Comparison of ENCODE assay signal across 13 cellular contexts in the genomic region with DNA sequence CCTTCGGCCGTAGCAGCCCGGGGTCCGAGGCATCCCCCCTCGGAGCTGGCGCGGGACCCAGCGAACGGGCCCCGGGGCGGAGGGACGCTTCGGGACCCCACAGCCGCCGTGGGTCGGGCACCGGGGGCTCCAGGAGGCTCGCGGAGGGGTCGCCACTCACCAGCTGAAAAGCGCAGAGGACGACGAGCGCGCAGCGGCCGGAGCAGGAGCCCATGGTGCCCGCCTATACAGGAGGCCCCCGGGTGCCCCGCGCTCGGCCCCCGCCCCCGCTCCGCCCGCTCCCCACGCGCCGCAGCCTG. TPM values are rescaled to one million over a fixed set of nuclear protein-coding genes. Genes with fewer than 3 reads are reported as not detected.
DNase-seq lines count a peak whose midpoint lies in the region; ATAC-seq and TF ChIP-seq lines count a peak whose summit lies in the region.
"Had no signal": no experiment of that assay in that cellular context is flagged by ENCODE, and none has a peak within 500 bp of the region (broad histone marks: within the 10 kb centered on the region; RNA-seq: fewer than 3 reads in every experiment).

Gene NKAIN4 (minus strand): TSS at position 227 of the 299 bp plus-strand sequence. CDS start 13 bp downstream, at position 214.

- H3F3A ChIP-seq in SK-N-SH (replicated peaks; ENCODE audit: insufficient read depth) = no peaks in the 10 kb centered on the region

- no peak within 1 kb of the TSS for H3K4me2 ChIP-seq in SK-N-SH

- CTCF ChIA-PET in SK-N-SH (lab: Yijun Ruan, JAX) = interaction anchor here (0.6 to 5.8 kb wide), 8 partner anchors 9 to 281 kb away, joined by 3 to 74 read pairs (median 4); partner anchors contain the start of gene BIRC7

- peaks cover 39% of the 10 kb centered on the region for H3K27me3 Mint-ChIP-seq in mesothelial cell of epicardium (ENCODE audit: low read depth)

- H3K27ac ChIP-seq in SK-N-SH (ENCODE audit: low read depth in 2 of 2, low read length in 1 of 2) (no peak within 1 kb of the TSS), coronary artery (no peak within 1 kb of the TSS), testis (peak within 1 kb of the TSS in 1 of 2 donors; percentile 19)

- TF ChIP-seq CTCF in SK-N-SH (IDR thresholded peaks at IDR 0.05) (no peak), coronary artery (IDR thresholded peaks at IDR 0.05) (no peak), mesothelial cell of epicardium (IDR thresholded peaks at IDR 0.05; ENCODE audit: unreplicated experiment) (no peak), testis (IDR thresholded peaks at IDR 0.05) (no peak)

- H3K4me3 Mint-ChIP-seq in mesothelial cell of epicardium = peak within 1 kb of the TSS; percentile 70
- H3K4me3 Mint-ChIP-seq: dendritic cell treated with granulocyte-macrophage colony-stimulating factor and Interleukin-4, amounts not matched to agents 40 ng/mL and 50 ng/mL, for 4 days had no signal

- H3K9ac ChIP-seq in SK-N-SH = no peak within 1 kb of the TSS

- ATAC-seq in SK-N-SH treated with all-trans-retinoic acid at 6 μM for 48 hours = no peak
- ATAC-seq in HG03378 (IDR thresholded peaks at IDR 0.05; ENCODE audit: unreplicated experiment) = no peak
- ATAC-seq in HG03439 (IDR thresholded peaks at IDR 0.05; ENCODE audit: unreplicated experiment) = no peak

- WGBS in SK-N-SH (ENCODE audit: low lambda C conversion rate) = 7% methylated on average over 21 of the region's 39 CpGs
- no CpG with 5 or more reads among the region's 39 CpGs for WGBS in testis, 2 donors

- TF ChIP-seq EP300 in SK-N-SH (IDR thresholded peaks at IDR 0.05; ENCODE audit: borderline replicate concordance in 1 of 2, low read depth in 1 of 2, low read length in 1 of 2) = no peak

- no peaks in the 10 kb centered on the region for H4K20me1 ChIP-seq in SK-N-SH (ENCODE audit: insufficient read depth)

- H3K9me3 ChIP-seq in SK-N-SH (no peaks in the 10 kb centered on the region), testis (no peaks in the 10 kb centered on the region)

- H3K4me1 ChIP-seq in SK-N-SH (ENCODE audit: control insufficient read depth in 1 of 2, insufficient read depth in 2 of 2, low read depth in 1 of 2, low read length in 1 of 2) (peaks cover 0 to 5% of the 10 kb centered on the region in 2 experiments; a peak in 1 of 4 replicates), testis (peaks cover 23% of the 10 kb centered on the region)

- H3K79me2 ChIP-seq in SK-N-SH (ENCODE audit: insufficient read depth) = no peaks in the 10 kb centered on the region

- no peak for TF ChIP-seq POLR2A in testis (IDR thresholded peaks at IDR 0.05)

- no peaks in the 10 kb centered on the region for H3K9me3 Mint-ChIP-seq in mesothelial cell of epicardium
- H3K9me3 Mint-ChIP-seq: dendritic cell treated with granulocyte-macrophage colony-stimulating factor and Interleukin-4, amounts not matched to agents 40 ng/mL and 50 ng/mL, for 4 days had no signal

- peaks cover 47% of the 10 kb centered on the region for H3K4me1 Mint-ChIP-seq in mesothelial cell of epicardium

- H3K36me3 ChIP-seq in SK-N-SH (replicated peaks in 1 of 2; ENCODE audit: control insufficient read depth in 1 of 2, insufficient read depth in 2 of 2, low read length in 1 of 2) (no peaks in the 10 kb centered on the region), testis (ENCODE audit: low read depth, missing control alignments) (no peaks in the 10 kb centered on the region)

- no peak within 1 kb of the TSS for H2AFZ ChIP-seq in SK-N-SH (ENCODE audit: low read depth)

- H3K4me3 ChIP-seq in SK-N-SH (ENCODE audit: low read depth in 2 of 2, low read length in 1 of 2) (no peak within 1 kb of the TSS; a peak in 1 of 4 replicates), coronary artery (peak within 1 kb of the TSS; percentile 70), testis (peak within 1 kb of the TSS; percentile 13 to 57)

- TF ChIP-seq RAD21 in SK-N-SH (IDR thresholded peaks at IDR 0.05; ENCODE audit: low read length) = no peak

- POLR2A ChIA-PET in SK-N-SH (lab: Yijun Ruan, JAX) = no interaction called here

- H3K9me2 ChIP-seq in SK-N-SH = no peaks in the 10 kb centered on the region

- intact Hi-C loops in testis (cut with DNase I; ENCODE audit: low total_unique reads) = no loop called here

- DNase-seq in SK-N-SH (peak; percentile 64), coronary artery (ENCODE audit: low spot score) (no peak), mesothelial cell of epicardium (ENCODE audit: low spot score in 2 of 2, unreplicated experiment in 2 of 2) (no peak), testis (no peak), HCEC 1CT (no peak)
- DNase-seq: hippocampal formation, KG1 had no signal

- peak within 1 kb of the TSS; percentile 39 for H3K27ac Mint-ChIP-seq in mesothelial cell of epicardium
- H3K27ac Mint-ChIP-seq: dendritic cell treated with granulocyte-macrophage colony-stimulating factor and Interleukin-4, amounts not matched to agents 40 ng/mL and 50 ng/mL, for 4 days had no signal

- peaks cover 37% of the 10 kb centered on the region for H3K27me3 ChIP-seq in SK-N-SH (ENCODE audit: insufficient read depth)
- H3K27me3 ChIP-seq in testis = no peaks in the 10 kb centered on the region

- no peaks in the 10 kb centered on the region for H3K36me3 Mint-ChIP-seq in mesothelial cell of epicardium

TF ChIP-seq in SK-N-SH, 30 proteins besides CTCF, POLR2A, EP300 and RAD21 (continues in another document):
- TF ChIP-seq CHD2 (IDR thresholded peaks at IDR 0.05; ENCODE audit: low read length, partially characterized antibody) (no peak), FOXJ3 (CRISPR knock-in tag; IDR thresholded peaks at IDR 0.05) (no peak), ZBTB33 (IDR thresholded peaks at IDR 0.05; ENCODE audit: borderline replicate concordance, low read depth) (no peak), MXI1 (IDR thresholded peaks at IDR 0.05; ENCODE audit: low read depth, low read length) (no peak), NFIC (IDR thresholded peaks at IDR 0.05; ENCODE audit: borderline replicate concordance) (no peak)
- TF ChIP-seq, protein P1, sequence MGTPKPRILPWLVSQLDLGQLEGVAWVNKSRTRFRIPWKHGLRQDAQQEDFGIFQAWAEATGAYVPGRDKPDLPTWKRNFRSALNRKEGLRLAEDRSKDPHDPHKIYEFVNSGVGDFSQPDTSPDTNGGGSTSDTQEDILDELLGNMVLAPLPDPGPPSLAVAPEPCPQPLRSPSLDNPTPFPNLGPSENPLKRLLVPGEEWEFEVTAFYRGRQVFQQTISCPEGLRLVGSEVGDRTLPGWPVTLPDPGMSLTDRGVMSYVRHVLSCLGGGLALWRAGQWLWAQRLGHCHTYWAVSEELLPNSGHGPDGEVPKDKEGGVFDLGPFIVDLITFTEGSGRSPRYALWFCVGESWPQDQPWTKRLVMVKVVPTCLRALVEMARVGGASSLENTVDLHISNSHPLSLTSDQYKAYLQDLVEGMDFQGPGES (IDR thresholded peaks at IDR 0.05; ENCODE audit: low read depth, low read length) = no peak

TF ChIP-seq in SK-N-SH treated with all-trans-retinoic acid at 6 μM for 48 hours, 23 proteins besides CTCF, POLR2A, EP300 and RAD21:
- TF ChIP-seq ZFP30 (CRISPR knock-in tag; IDR thresholded peaks at IDR 0.05) = no peak
- no peak for TF ChIP-seq TOX (CRISPR knock-in tag; IDR thresholded peaks at IDR 0.05; ENCODE audit: borderline replicate concordance)
- no peak for TF ChIP-seq ZFP3 (CRISPR knock-in tag; IDR thresholded peaks at IDR 0.05)

RNA-seq across cellular contexts. Expression of gene NKAIN4, which starts in this region (rescaled TPM):
- not detected in 2 replicates for polyA plus RNA-seq in SK-N-SH (2012; rRNA removed)
- polyA plus RNA-seq in SK-N-SH (2012; cell fraction: cytosol; rRNA removed) = not detected in 2 replicates
- polyA plus RNA-seq in SK-N-SH (2012; cell fraction: nucleus; rRNA removed) = 0.13 TPM in 1 of 2 replicates, not detected in the other
- total RNA-seq in mesothelial cell of epicardium = 16.1 to 18.4 TPM (median 16.8 TPM) in 3 replicates
- 1 to 10 TPM; 4.7 to 6.0 TPM for total RNA-seq in testis
- 3.9 TPM for polyA plus RNA-seq in testis (ENCODE audit: insufficient read depth, low read depth, low replicate concordance)
- total RNA-seq: A673, omental fat pad had no signal

Comparison
In these comparisons a context has a peak if more than half of its experiments do, and no peak if none do; other contexts are left out.
1. Peak in DNase-seq in SK-N-SH; RNA of the gene not detected or under 1 TPM.
2. H3K4me3 ChIP-seq: peak in coronary artery (single experiment) and testis (2 of 2); none in SK-N-SH (0 of 2).